In genomic region chr20:53215166-53215565, GRCh38 we compare ENCODE assay signal across 11 cellular contexts.
DNase-seq lines count a peak whose midpoint lies in the region; ATAC-seq and TF ChIP-seq lines count a peak whose summit lies in the region.
"Had no signal": no experiment of that assay in that cellular context is flagged by ENCODE, and none has a peak within 500 bp of the region (broad histone marks: within the 10 kb centered on the region; RNA-seq: fewer than 3 reads in every experiment).

No MANE protein-coding gene starts in this region.

- no peak overlapping the region for H3K4me3 Mint-ChIP-seq in stimulated activated naive CD8-positive, alpha-beta T cell treated with anti-CD3 and anti-CD28 coated beads, Interleukin-15, Interleukin-2, amounts not matched to agents 100 ng/mL and 50 ng/mL, for 24 hours
- no peak overlapping the region for H3K4me3 Mint-ChIP-seq in activated T-helper 2 cell treated with anti-CD3 and anti-CD28 coated beads, Interferon-gamma antibody, Interleukin-2, Interleukin-4, amounts not matched to agents 10 μg/mL and 5 μg/mL and 100 μg/mL, durations not matched to agents 14 hours and 24 hours and 36 hours (ENCODE audit: low read depth)
- H3K4me3 Mint-ChIP-seq: activated B cell treated with CpG ODN at 0.5 μM for 24 hours had no signal

- peak overlapping the region; percentile 62 for H3K27ac Mint-ChIP-seq in stimulated activated naive CD8-positive, alpha-beta T cell treated with anti-CD3 and anti-CD28 coated beads, Interleukin-15, Interleukin-2, amounts not matched to agents 100 ng/mL and 50 ng/mL, for 24 hours
- peak overlapping the region; percentile 60 for H3K27ac Mint-ChIP-seq in activated T-helper 2 cell treated with anti-CD3 and anti-CD28 coated beads, Interferon-gamma antibody, Interleukin-2, Interleukin-4, amounts not matched to agents 10 μg/mL and 5 μg/mL and 100 μg/mL, durations not matched to agents 14 hours and 24 hours and 36 hours
- H3K27ac Mint-ChIP-seq: activated B cell treated with CpG ODN at 0.5 μM for 24 hours had no signal

- no peaks in the 10 kb centered on the region for H3K27me3 Mint-ChIP-seq in stimulated activated naive CD8-positive, alpha-beta T cell treated with anti-CD3 and anti-CD28 coated beads, Interleukin-15, Interleukin-2, amounts not matched to agents 100 ng/mL and 50 ng/mL, for 24 hours
- no peaks in the 10 kb centered on the region for H3K27me3 Mint-ChIP-seq in activated T-helper 2 cell treated with anti-CD3 and anti-CD28 coated beads, Interferon-gamma antibody, Interleukin-2, Interleukin-4, amounts not matched to agents 10 μg/mL and 5 μg/mL and 100 μg/mL, durations not matched to agents 14 hours and 24 hours and 36 hours (ENCODE audit: low read depth)

- H3K4me1 Mint-ChIP-seq in stimulated activated naive CD8-positive, alpha-beta T cell treated with anti-CD3 and anti-CD28 coated beads, Interleukin-15, Interleukin-2, amounts not matched to agents 100 ng/mL and 50 ng/mL, for 24 hours (ENCODE audit: low read depth), result peaks cover 25% of the 10 kb centered on the region
- H3K4me1 Mint-ChIP-seq in activated T-helper 2 cell treated with anti-CD3 and anti-CD28 coated beads, Interferon-gamma antibody, Interleukin-2, Interleukin-4, amounts not matched to agents 10 μg/mL and 5 μg/mL and 100 μg/mL, durations not matched to agents 14 hours and 24 hours and 36 hours (ENCODE audit: low read depth), result peaks cover 21% of the 10 kb centered on the region

- H3K9me3 Mint-ChIP-seq in stimulated activated naive CD8-positive, alpha-beta T cell treated with anti-CD3 and anti-CD28 coated beads, Interleukin-15, Interleukin-2, amounts not matched to agents 100 ng/mL and 50 ng/mL, for 24 hours, result no peaks in the 10 kb centered on the region
- H3K9me3 Mint-ChIP-seq in activated T-helper 2 cell treated with anti-CD3 and anti-CD28 coated beads, Interferon-gamma antibody, Interleukin-2, Interleukin-4, amounts not matched to agents 10 μg/mL and 5 μg/mL and 100 μg/mL, durations not matched to agents 14 hours and 24 hours and 36 hours, result no peaks in the 10 kb centered on the region

- intact Hi-C loops in activated T-helper 2 cell treated with anti-CD3 and anti-CD28 coated beads, Interferon-gamma antibody, Interleukin-2, Interleukin-4, amounts not matched to agents 10 μg/mL and 5 μg/mL and 100 μg/mL, durations not matched to agents 14 hours and 24 hours and 36 hours (cut with micrococcal nuclease), result loop anchor here (5.0 kb wide), 3 partner anchors 68 to 808 kb away; no protein-coding TSS in a partner anchor

- ATAC-seq in stimulated activated naive CD8-positive, alpha-beta T cell treated with anti-CD3 and anti-CD28 coated beads, Interleukin-15, Interleukin-2, amounts not matched to agents 100 U/mL and 50 U/mL, for 24 hours, result no peak
- no peak for ATAC-seq in HG02759 (IDR thresholded peaks at IDR 0.05; ENCODE audit: unreplicated experiment)
- ATAC-seq: K562 had no signal

- no peaks in the 10 kb centered on the region for H3K36me3 Mint-ChIP-seq in stimulated activated naive CD8-positive, alpha-beta T cell treated with anti-CD3 and anti-CD28 coated beads, Interleukin-15, Interleukin-2, amounts not matched to agents 100 ng/mL and 50 ng/mL, for 24 hours (ENCODE audit: low read depth)
- no peaks in the 10 kb centered on the region for H3K36me3 Mint-ChIP-seq in activated T-helper 2 cell treated with anti-CD3 and anti-CD28 coated beads, Interferon-gamma antibody, Interleukin-2, Interleukin-4, amounts not matched to agents 10 μg/mL and 5 μg/mL and 100 μg/mL, durations not matched to agents 14 hours and 24 hours and 36 hours (ENCODE audit: low read depth)

- DNase-seq in stimulated activated naive CD8-positive, alpha-beta T cell treated with anti-CD3 and anti-CD28 coated beads, Interleukin-15, Interleukin-2, amounts not matched to agents 100 U/mL and 50 U/mL, for 24 hours, result no peak
- DNase-seq in NCI-H2029 treated with DMSO at 0.1 percent for 48 hours (lab: John Stamatoyannopoulos, UW) (peak; percentile 49), erythroblast (lab: John Stamatoyannopoulos, UW) (no peak), NCI-H446 (lab: John Stamatoyannopoulos, UW) (no peak)
- no peak for DNase-seq in activated T-helper 2 cell treated with anti-CD3 and anti-CD28 coated beads, Interferon-gamma antibody, Interleukin-2, Interleukin-4, amounts not matched to agents 10 μg/mL and 5 μg/mL and 100 μg/mL, durations not matched to agents 14 hours and 24 hours and 36 hours (ENCODE audit: low spot score)
- DNase-seq: activated B cell treated with CpG ODN at 0.5 μM for 24 hours, esophagus squamous epithelium, NCI-H524 had no signal

- no peak for TF ChIP-seq POLR2A in erythroblast (IDR thresholded peaks at IDR 0.05; ENCODE audit: low read length)
